32 cellular contexts compared by ENCODE assay signal in genomic region chr2:150974864-150975263, GRCh38.
"Had no signal": no experiment of that assay in that cellular context is flagged by ENCODE, and none has a peak within 500 bp of the region (broad histone marks: within the 10 kb centered on the region; RNA-seq: fewer than 3 reads in every experiment).

No MANE protein-coding gene starts in this region.

- H3K9me3 ChIP-seq: adrenal gland, body of pancreas, esophagus squamous epithelium had no signal

- H3K4me1 ChIP-seq: adrenal gland, body of pancreas had no signal

- H3K4me1 Mint-ChIP-seq: activated CD8-positive, alpha-beta memory T cell treated with anti-CD3 and anti-CD28 coated beads, Interleukin-2, amount 10 ng/mL, durations not matched to agents 7 days and 5 days; activated naive CD4-positive, alpha-beta T cell treated with anti-CD3 and anti-CD28 coated beads, Interleukin-2, amount 50 U/mL, for 24 hours; activated naive CD8-positive, alpha-beta T cell treated with anti-CD3 and anti-CD28 coated beads for 36 hours; activated naive CD8-positive, alpha-beta T cell treated with anti-CD3 and anti-CD28 coated beads, Interleukin-2, amount 50 U/mL, for 24 hours had no signal

- H3K9me3 Mint-ChIP-seq: activated CD8-positive, alpha-beta T cell treated with anti-CD3 and anti-CD28 coated beads for 36 hours; activated naive CD4-positive, alpha-beta T cell treated with anti-CD3 and anti-CD28 coated beads for 36 hours; activated naive CD4-positive, alpha-beta T cell treated with anti-CD3 and anti-CD28 coated beads, Interleukin-2, amount 50 U/mL, for 24 hours; activated naive CD8-positive, alpha-beta T cell treated with anti-CD3 and anti-CD28 coated beads for 36 hours; activated naive CD8-positive, alpha-beta T cell treated with anti-CD3 and anti-CD28 coated beads, Interleukin-2, amount 50 U/mL, for 24 hours; activated T-helper 1 cell treated with anti-CD3 and anti-CD28 coated beads, Interleukin-12 subunit alpha, Interleukin-12 subunit beta, Interleukin-2, Interleukin-4 antibody, amounts not matched to agents 30 ng/mL and 10 ng/mL and 1 ng/mL, durations not matched to agents 14 hours and 24 hours and 36 hours; activated T-helper 2 cell treated with anti-CD3 and anti-CD28 coated beads, Interferon-gamma antibody, Interleukin-2, Interleukin-4, amounts not matched to agents 10 μg/mL and 5 μg/mL and 100 μg/mL, durations not matched to agents 14 hours and 24 hours and 36 hours; effector memory CD8-positive, alpha-beta T cell had no signal

- H3K4me3 Mint-ChIP-seq: activated CD8-positive, alpha-beta memory T cell treated with anti-CD3 and anti-CD28 coated beads, Interleukin-2, amount 10 ng/mL, durations not matched to agents 7 days and 5 days; activated CD8-positive, alpha-beta T cell treated with anti-CD3 and anti-CD28 coated beads for 36 hours; activated naive CD4-positive, alpha-beta T cell treated with anti-CD3 and anti-CD28 coated beads for 36 hours; activated naive CD4-positive, alpha-beta T cell treated with anti-CD3 and anti-CD28 coated beads, Interleukin-2, amount 50 U/mL, for 24 hours; activated naive CD8-positive, alpha-beta T cell treated with anti-CD3 and anti-CD28 coated beads for 36 hours; activated naive CD8-positive, alpha-beta T cell treated with anti-CD3 and anti-CD28 coated beads, Interleukin-2, amount 50 U/mL, for 24 hours; activated T-helper 1 cell treated with anti-CD3 and anti-CD28 coated beads, Interleukin-12 subunit alpha, Interleukin-12 subunit beta, Interleukin-2, Interleukin-4 antibody, amounts not matched to agents 30 ng/mL and 10 ng/mL and 1 ng/mL, durations not matched to agents 14 hours and 24 hours and 36 hours; effector memory CD8-positive, alpha-beta T cell had no signal

- H3K36me3 Mint-ChIP-seq: activated CD8-positive, alpha-beta memory T cell treated with anti-CD3 and anti-CD28 coated beads, Interleukin-2, amount 10 ng/mL, durations not matched to agents 7 days and 5 days; activated naive CD4-positive, alpha-beta T cell treated with anti-CD3 and anti-CD28 coated beads, Interleukin-2, amount 50 U/mL, for 24 hours; activated naive CD8-positive, alpha-beta T cell treated with anti-CD3 and anti-CD28 coated beads for 36 hours had no signal

- H3K27ac ChIP-seq: adrenal gland, body of pancreas, epithelial cell of prostate, esophagus squamous epithelium had no signal

- H3K27me3 ChIP-seq: adrenal gland, body of pancreas, esophagus squamous epithelium had no signal

- DNase-seq: activated CD4-positive, alpha-beta T cell treated with anti-CD3 and anti-CD28 coated beads for 48 hours; activated CD4-positive, alpha-beta T cell treated with anti-CD3 and anti-CD28 coated beads, Interleukin-2, amount 50 U/mL, for 1 hour; activated CD4-positive, alpha-beta T cell treated with anti-CD3 and anti-CD28 coated beads, Interleukin-2, amount 50 U/mL, for 48 hours; activated CD8-positive, alpha-beta memory T cell treated with anti-CD3 and anti-CD28 coated beads, Interleukin-2, amount 10 ng/mL, durations not matched to agents 7 days and 5 days; activated CD8-positive, alpha-beta memory T cell treated with anti-CD3 and anti-CD28 coated beads, Interleukin-2, amount 50 U/mL, for 4 hours; activated CD8-positive, alpha-beta T cell treated with anti-CD3 and anti-CD28 coated beads for 36 hours; activated effector memory CD4-positive, alpha-beta T cell treated with anti-CD3 and anti-CD28 coated beads, Interleukin-2, amount 50 U/mL, for 16 hours; activated naive CD4-positive, alpha-beta T cell treated with anti-CD3 and anti-CD28 coated beads for 36 hours; activated naive CD8-positive, alpha-beta T cell treated with anti-CD3 and anti-CD28 coated beads for 36 hours; activated naive CD8-positive, alpha-beta T cell treated with anti-CD3 and anti-CD28 coated beads, Interleukin-2, amount 50 U/mL, for 24 hours; activated T-cell treated with anti-CD3 and anti-CD28 coated beads, Interleukin-2, amount 50 U/mL, for 1 hour; activated T-cell treated with anti-CD3 and anti-CD28 coated beads, Interleukin-2, amount 50 U/mL, for 48 hours; adrenal gland; amygdala; aorta; body of pancreas; caudate nucleus; cortex of kidney; dermis blood vessel endothelial cell; effector CD4-positive, alpha-beta T cell; effector memory CD8-positive, alpha-beta T cell; esophagus squamous epithelium; foreskin fibroblast; head of caudate nucleus; T-helper 2 cell had no signal

- H3K36me3 ChIP-seq: adrenal gland, esophagus squamous epithelium had no signal

- FAIRE-seq: colon, endothelial cell of umbilical vein, frontal cortex had no signal

- ATAC-seq: activated CD8-positive, alpha-beta memory T cell treated with anti-CD3 and anti-CD28 coated beads, Interleukin-2, amount 10 ng/mL, durations not matched to agents 7 days and 5 days; activated CD8-positive, alpha-beta T cell treated with anti-CD3 and anti-CD28 coated beads for 36 hours; activated naive CD8-positive, alpha-beta T cell treated with anti-CD3 and anti-CD28 coated beads, Interleukin-2, amount 50 U/mL, for 24 hours; body of pancreas; effector memory CD8-positive, alpha-beta T cell had no signal

- H3K4me3 ChIP-seq: adrenal gland, body of pancreas, esophagus squamous epithelium had no signal

- H3K27me3 Mint-ChIP-seq: activated CD8-positive, alpha-beta memory T cell treated with anti-CD3 and anti-CD28 coated beads, Interleukin-2, amount 10 ng/mL, durations not matched to agents 7 days and 5 days; activated CD8-positive, alpha-beta T cell treated with anti-CD3 and anti-CD28 coated beads for 36 hours; activated naive CD8-positive, alpha-beta T cell treated with anti-CD3 and anti-CD28 coated beads, Interleukin-2, amount 50 U/mL, for 24 hours; effector memory CD8-positive, alpha-beta T cell had no signal

- H3K27ac Mint-ChIP-seq: activated CD8-positive, alpha-beta memory T cell treated with anti-CD3 and anti-CD28 coated beads, Interleukin-2, amount 10 ng/mL, durations not matched to agents 7 days and 5 days; activated CD8-positive, alpha-beta T cell treated with anti-CD3 and anti-CD28 coated beads for 36 hours; activated naive CD4-positive, alpha-beta T cell treated with anti-CD3 and anti-CD28 coated beads for 36 hours; activated naive CD4-positive, alpha-beta T cell treated with anti-CD3 and anti-CD28 coated beads, Interleukin-2, amount 50 U/mL, for 24 hours; activated naive CD8-positive, alpha-beta T cell treated with anti-CD3 and anti-CD28 coated beads for 36 hours; activated naive CD8-positive, alpha-beta T cell treated with anti-CD3 and anti-CD28 coated beads, Interleukin-2, amount 50 U/mL, for 24 hours; activated T-helper 1 cell treated with anti-CD3 and anti-CD28 coated beads, Interleukin-12 subunit alpha, Interleukin-12 subunit beta, Interleukin-2, Interleukin-4 antibody, amounts not matched to agents 30 ng/mL and 10 ng/mL and 1 ng/mL, durations not matched to agents 14 hours and 24 hours and 36 hours; activated T-helper 2 cell treated with anti-CD3 and anti-CD28 coated beads, Interferon-gamma antibody, Interleukin-2, Interleukin-4, amounts not matched to agents 10 μg/mL and 5 μg/mL and 100 μg/mL, durations not matched to agents 14 hours and 24 hours and 36 hours; effector memory CD8-positive, alpha-beta T cell had no signal
